In genomic region chr1:19974822-19975416, GRCh38 we compare ENCODE assay signal across 8 cellular contexts. TPM values are rescaled to one million over a fixed set of nuclear protein-coding genes. Genes with fewer than 3 reads are reported as not detected.
DNase-seq lines count a peak whose midpoint lies in the region; ATAC-seq and TF ChIP-seq lines count a peak whose summit lies in the region.

No MANE protein-coding gene starts in this region.

- H3K79me2 ChIP-seq in hepatocyte (peaks cover 14% of the 10 kb centered on the region), smooth muscle cell (ENCODE audit: low read depth) (no peaks in the 10 kb centered on the region)

- H3F3A ChIP-seq in smooth muscle cell (ENCODE audit: low read depth): no peaks in the 10 kb centered on the region

- H3K4me3 ChIP-seq in GM12875 (ENCODE audit: low read depth, low read length) (no peak overlapping the region), adrenal gland (no peak overlapping the region), hepatocyte (no peak overlapping the region), smooth muscle cell (no peak overlapping the region)

- H3K36me3 ChIP-seq in adrenal gland (replicated peaks in 1 of 2) (no peaks in the 10 kb centered on the region), hepatocyte (replicated peaks; ENCODE audit: insufficient read depth, low read depth) (no peaks in the 10 kb centered on the region), smooth muscle cell (ENCODE audit: low read depth) (no peaks in the 10 kb centered on the region)

- H3K27ac ChIP-seq in adrenal gland (no peak overlapping the region), hepatocyte (peak overlapping the region; percentile 48), smooth muscle cell (ENCODE audit: low read depth) (peak overlapping the region; percentile 4)

- no peaks in the 10 kb centered on the region for H3K9me2 ChIP-seq in hepatocyte (replicated peaks; ENCODE audit: insufficient read depth)

- peak; percentile 91 for DNase-seq in AG08395 (ENCODE audit: low spot score)
- peak; percentile 46 to 63 for DNase-seq in NCI-H524 (lab: John Stamatoyannopoulos, UW)
- DNase-seq in adrenal gland: peak; percentile 57 to 84 (median 74)
- DNase-seq in hepatocyte (ENCODE audit: low spot score): peak; percentile 82
- no peak for DNase-seq in smooth muscle cell (lab: John Stamatoyannopoulos, UW; ENCODE audit: unreplicated experiment)

- H3K27me3 ChIP-seq in adrenal gland (peaks cover 10% of the 10 kb centered on the region), hepatocyte (no peaks in the 10 kb centered on the region), smooth muscle cell (ENCODE audit: low read depth) (no peaks in the 10 kb centered on the region)

- H3K4me1 ChIP-seq in adrenal gland (replicated peaks in 1 of 2) (peaks cover 6 to 10% of the 10 kb centered on the region in 2 donors), hepatocyte (ENCODE audit: insufficient read depth) (peaks cover 14% of the 10 kb centered on the region), smooth muscle cell (ENCODE audit: low read depth) (peaks cover 4% of the 10 kb centered on the region)

- intact Hi-C loops in adrenal gland (cut with DNase I): loop anchor here (5.0 to 10.0 kb wide), 2 partner anchors 170 to 172 kb away; no protein-coding TSS in a partner anchor

- H2AFZ ChIP-seq in hepatocyte (no peak overlapping the region), smooth muscle cell (ENCODE audit: low read depth) (no peak overlapping the region)

- H3K4me2 ChIP-seq in hepatocyte: peak overlapping the region; percentile 14
- peak overlapping the region; percentile 54 for H3K4me2 ChIP-seq in smooth muscle cell

- ATAC-seq in HG02571 (IDR thresholded peaks at IDR 0.05; ENCODE audit: unreplicated experiment) (no peak), GM19023 (IDR thresholded peaks at IDR 0.05; ENCODE audit: unreplicated experiment) (no peak)

- no peaks in the 10 kb centered on the region for H4K20me1 ChIP-seq in hepatocyte (ENCODE audit: insufficient read depth, poor library complexity, severe bottlenecking)
- H4K20me1 ChIP-seq in smooth muscle cell (ENCODE audit: low read depth): no peaks in the 10 kb centered on the region

- H3K9ac ChIP-seq in smooth muscle cell (ENCODE audit: low read depth): no peak overlapping the region

- no peaks in the 10 kb centered on the region for H3K9me3 ChIP-seq in adrenal gland (replicated peaks in 1 of 3)
- H3K9me3 ChIP-seq in hepatocyte (ENCODE audit: low read depth): no peaks in the 10 kb centered on the region
- H3K9me3 ChIP-seq in smooth muscle cell (replicated peaks; ENCODE audit: low read depth): no peaks in the 10 kb centered on the region

- no peak for TF ChIP-seq POLR2A in adrenal gland (IDR thresholded peaks at IDR 0.05)

- WGBS in adrenal gland, 4 donors: 8 to 15% (median 11%) methylated on average over 5 of the region's 5 CpGs
- 18% methylated on average over 5 of the region's 5 CpGs for WGBS in hepatocyte (ENCODE audit: low lambda C conversion rate, missing lambda C conversion rate)
- WGBS in smooth muscle cell (ENCODE audit: low lambda C conversion rate): 12% methylated on average over 5 of the region's 5 CpGs

- TF ChIP-seq CTCF in GM12875 (IDR thresholded peaks at IDR 0.05; ENCODE audit: borderline replicate concordance, insufficient read depth, low read depth, low read length) (peak; percentile 75), adrenal gland (IDR thresholded peaks at IDR 0.05) (peak; percentile 68 to 98 (median 92)), hepatocyte (IDR thresholded peaks at IDR 0.05; ENCODE audit: poor library complexity) (peak; percentile 78), smooth muscle cell (IDR thresholded peaks at IDR 0.05; ENCODE audit: borderline replicate concordance, insufficient read depth, poor library complexity, severe bottlenecking) (peak; percentile 90)

RNA-seq across cellular contexts. Expression of gene PLA2G2A, which starts 4.5 kb away (rescaled TPM):
- 10 to 100 TPM in 2 of 8 donors, 1 to 10 TPM in 6; 1.1 to 23.4 (median 3.0) TPM for total RNA-seq in adrenal gland
- 10 to 100 TPM; 10.2 to 96.2 (median 19.7) TPM for polyA plus RNA-seq in adrenal gland
- 170 and 340 TPM in 2 replicates for total RNA-seq in hepatocyte
- polyA plus RNA-seq in hepatocyte: 1,328 and 1,609 TPM in 2 replicates
- total RNA-seq in smooth muscle cell: 25.5 and 26.3 TPM in 2 replicates
- 102 and 163 TPM in 2 replicates for polyA plus RNA-seq in smooth muscle cell

RNA-seq across cellular contexts. Expression of gene PLA2G2E, which starts 51.5 kb away (rescaled TPM):
- not detected for total RNA-seq in adrenal gland
- polyA plus RNA-seq in adrenal gland: not detected
- not detected in 2 replicates for total RNA-seq in hepatocyte
- not detected in 2 replicates for polyA plus RNA-seq in hepatocyte
- total RNA-seq in smooth muscle cell: not detected in 2 replicates
- polyA plus RNA-seq in smooth muscle cell: not detected in 2 replicates

Comparison
In these comparisons a context has a peak if more than half of its experiments do, and no peak if none do; other contexts are left out.
1. H3K27ac ChIP-seq: peak in hepatocyte (single experiment) and smooth muscle cell (single experiment); none in adrenal gland (0 of 5).
2. Peak in every context shown above with its lines, with median percentiles within 50 percentile points of each other: CTCF ChIP-seq.